Comparison of ENCODE assay signal across 12 cellular contexts in genomic region chr4:119683518-119683917, GRCh38. TPM values are rescaled to one million over a fixed set of nuclear protein-coding genes. Genes with fewer than 3 reads are reported as not detected.
DNase-seq lines count a peak whose midpoint lies in the region; ATAC-seq and TF ChIP-seq lines count a peak whose summit lies in the region.
"Had no signal": no experiment of that assay in that cellular context is flagged by ENCODE, and none has a peak within 500 bp of the region (broad histone marks: within the 10 kb centered on the region; RNA-seq: fewer than 3 reads in every experiment).

No MANE protein-coding gene starts in this region.

- POLR2A ChIA-PET in OCI-LY7 (lab: Charles Lee) = no interaction called here

- H3K9me3 ChIP-seq in prostate gland = no peaks in the 10 kb centered on the region
- H3K9me3 ChIP-seq in OCI-LY7 (ENCODE audit: low read length) = no peaks in the 10 kb centered on the region

- no peaks in the 10 kb centered on the region for H3K9me2 ChIP-seq in OCI-LY7 (ENCODE audit: insufficient read depth, low read length)

- TF ChIP-seq POLR2A in prostate gland (IDR thresholded peaks at IDR 0.05) = no peak

- no peaks in the 10 kb centered on the region for H3K36me3 Mint-ChIP-seq in stimulated activated memory B cell treated with anti-CD40 and anti-IgM and Interleukin-4, amounts not matched to agents 10 μg/mL and 1 μg/mL and 100 μg/mL, for 72 hours

- H3K27ac Mint-ChIP-seq in stimulated activated memory B cell treated with anti-CD40 and anti-IgM and Interleukin-4, amounts not matched to agents 10 μg/mL and 1 μg/mL and 100 μg/mL, for 72 hours = no peak overlapping the region
- H3K27ac Mint-ChIP-seq: T-helper 17 cell had no signal

- CTCF ChIA-PET in OCI-LY7 (lab: Charles Lee; ENCODE audit: unreplicated experiment) = no interaction called here

- no peak for ATAC-seq in stimulated activated memory B cell treated with anti-CD40 and anti-IgM and Interleukin-4, amounts not matched to agents 10 μg/mL and 1 μg/mL and 100 μg/mL, for 72 hours
- ATAC-seq: T-helper 17 cell had no signal

- no peak overlapping the region for H3K4me2 ChIP-seq in OCI-LY7 (ENCODE audit: low read length)

- H3K4me1 ChIP-seq in prostate gland (replicated peaks) (peaks cover 3% of the 10 kb centered on the region), OCI-LY7 (ENCODE audit: insufficient read depth, low read length, poor library complexity, severe bottlenecking) (no peaks in the 10 kb centered on the region)

- H3K27me3 ChIP-seq in prostate gland (replicated peaks; ENCODE audit: insufficient read depth) = no peaks in the 10 kb centered on the region

- intact Hi-C loops in prostate gland (cut with DNase I) = loop anchor here (5.0 kb wide), 1 partner anchor 44 kb away; no protein-coding TSS in a partner anchor
- intact Hi-C loops in OCI-LY7 (cut with micrococcal nuclease; ENCODE audit: unreplicated experiment) = no loop called here

- H4K20me1 ChIP-seq in OCI-LY7 (ENCODE audit: insufficient read depth, low read length) = no peaks in the 10 kb centered on the region

- no peak overlapping the region for H2AFZ ChIP-seq in OCI-LY7 (ENCODE audit: low read length)

- H3K79me2 ChIP-seq in OCI-LY7 (ENCODE audit: insufficient read depth, low read depth, low read length) = no peaks in the 10 kb centered on the region

- H3K36me3 ChIP-seq in prostate gland (no peaks in the 10 kb centered on the region), OCI-LY7 (ENCODE audit: insufficient read depth, low read length) (no peaks in the 10 kb centered on the region)

- H3K9me3 Mint-ChIP-seq in stimulated activated memory B cell treated with anti-CD40 and anti-IgM and Interleukin-4, amounts not matched to agents 10 μg/mL and 1 μg/mL and 100 μg/mL, for 72 hours = no peaks in the 10 kb centered on the region

- H3K27me3 Mint-ChIP-seq in stimulated activated memory B cell treated with anti-CD40 and anti-IgM and Interleukin-4, amounts not matched to agents 10 μg/mL and 1 μg/mL and 100 μg/mL, for 72 hours = no peaks in the 10 kb centered on the region

- H3K4me1 Mint-ChIP-seq in stimulated activated memory B cell treated with anti-CD40 and anti-IgM and Interleukin-4, amounts not matched to agents 10 μg/mL and 1 μg/mL and 100 μg/mL, for 72 hours = no peaks in the 10 kb centered on the region
- H3K4me1 Mint-ChIP-seq: T-helper 17 cell had no signal

- DNase-seq in ELR (ENCODE audit: low read depth) (peak; percentile 1), amniotic stem cell (lab: John Stamatoyannopoulos, UW) (peak; percentile 4), foreskin fibroblast (peak; percentile 49 to 77), prostate gland (ENCODE audit: low spot score) (peak; percentile 45), OCI-LY7 (ENCODE audit: low spot score) (no peak), RPMI8226 (no peak)
- DNase-seq in effector CD4-positive, alpha-beta T cell = no peak
- DNase-seq: activated effector memory CD4-positive, alpha-beta T cell treated with anti-CD3 and anti-CD28 coated beads, Interleukin-2, amount 50 U/mL, for 16 hours; cortex of kidney; head of caudate nucleus; T-helper 17 cell had no signal

- H3K27ac ChIP-seq in prostate gland = peak overlapping the region in 1 of 2 donors; percentile 21
- no peak overlapping the region for H3K27ac ChIP-seq in OCI-LY7 (ENCODE audit: low read depth, low read length, poor library complexity, severe bottlenecking)

- 6% methylated on average over 1 of the region's 1 CpG for WGBS in prostate gland

- H3K4me3 Mint-ChIP-seq in stimulated activated memory B cell treated with anti-CD40 and anti-IgM and Interleukin-4, amounts not matched to agents 10 μg/mL and 1 μg/mL and 100 μg/mL, for 72 hours = no peak overlapping the region
- H3K4me3 Mint-ChIP-seq: T-helper 17 cell had no signal

- TF ChIP-seq CTCF in foreskin fibroblast (IDR thresholded peaks at IDR 0.05; ENCODE audit: low read depth, low read length) (no peak), prostate gland (IDR thresholded peaks at IDR 0.05) (no peak), OCI-LY7 (conservative IDR thresholded peaks at IDR 0.05; ENCODE audit: low read length) (no peak)

- no peak overlapping the region for H3K4me3 ChIP-seq in foreskin fibroblast (ENCODE audit: low read depth in 1 of 2, low read length in 2 of 2)
- H3K4me3 ChIP-seq in prostate gland = no peak overlapping the region
- no peak overlapping the region for H3K4me3 ChIP-seq in OCI-LY7 (ENCODE audit: low read depth, low read length, poor library complexity, severe bottlenecking)

- BruUV-seq in OCI-LY7 (replicated peaks; lab: Mats Ljungman, UMichigan) = no TSS peak

RNA-seq across cellular contexts. Expression of gene PDE5A, which starts 54.9 kb away (rescaled TPM):
- 10 to 100 TPM; 46.0 to 49.6 TPM for total RNA-seq in prostate gland
- total RNA-seq in OCI-LY7 (2014; rRNA removed; shearing (Covaris generic)) = 0.22 and 1.5 TPM in 2 replicates
- 1.1 and 1.4 TPM in 2 replicates for total RNA-seq in OCI-LY7 (2022)

Comparison
In these comparisons a context has a peak if more than half of its experiments do, and no peak if none do; other contexts are left out.
1. DNase-seq: peak in ELR (single experiment), amniotic stem cell (single experiment), foreskin fibroblast (2 of 2) and prostate gland (single experiment); none in OCI-LY7 (single experiment), effector CD4-positive, alpha-beta T cell (single experiment) and RPMI8226 (single experiment).
2. RNA of gene PDE5A, which starts 54.9 kb away (total RNA-seq): 46.0 to 49.6 TPM in prostate gland; 0.22 to 1.5 TPM in OCI-LY7; every median in the first group is over 10 times any median in the second.